3 cellular contexts compared by ENCODE assay signal in genomic region chr16:18385285-18385684, GRCh38. TPM values are rescaled to one million over a fixed set of nuclear protein-coding genes. Genes with fewer than 3 reads are reported as not detected.
"Had no signal": no experiment of that assay in that cellular context is flagged by ENCODE, and none has a peak within 500 bp of the region (broad histone marks: within the 10 kb centered on the region; RNA-seq: fewer than 3 reads in every experiment).

No MANE protein-coding gene starts in this region.

RNA-seq across cellular contexts. Expression of gene NPIPA8, which starts 48.7 kb away (rescaled TPM):
- total RNA-seq: PC-3, Right ventricle myocardium superior, SJSA1 had no signal
